1 cellular context compared by ENCODE assay signal in genomic region chr19:56974554-56975207, GRCh38.
TF ChIP-seq lines count a peak whose summit lies in the region.

No MANE protein-coding gene starts in this region.

TF ChIP-seq in HepG2, 621 proteins besides CTCF, POLR2A, EP300 and RAD21 (continued from another document and continues in another):
- TF ChIP-seq ZNF318 (CRISPR knock-in tag; IDR thresholded peaks at IDR 0.05) (no peak), PRMT3 (CRISPR knock-in tag; IDR thresholded peaks at IDR 0.05; ENCODE audit: borderline replicate concordance, low read depth) (no peak), ZBTB7B (CRISPR knock-in tag; IDR thresholded peaks at IDR 0.05) (peak; percentile 50; the same call in 1 of the 2 replicates), ATF2 (CRISPR knock-in tag; IDR thresholded peaks at IDR 0.05) (peak; percentile 69; the same call in 1 of the 2 replicates), ZNF329 (CRISPR knock-in tag; IDR thresholded peaks at IDR 0.05; ENCODE audit: low read depth) (no peak), ZBTB33 (CRISPR knock-in tag; IDR thresholded peaks at IDR 0.05) (peak; percentile 48; the same call in 1 of the 2 replicates), YEATS2 (CRISPR knock-in tag; IDR thresholded peaks at IDR 0.05; ENCODE audit: borderline replicate concordance) (no peak), SMARCC2 (IDR thresholded peaks at IDR 0.05) (no peak), ZMYM3 (CRISPR knock-in tag; IDR thresholded peaks at IDR 0.05) (peak; percentile 99), KDM5A (IDR thresholded peaks at IDR 0.05; ENCODE audit: borderline replicate concordance, low read length) (no peak), SAP130 (CRISPR knock-in tag; IDR thresholded peaks at IDR 0.05; ENCODE audit: low read depth) (peak; percentile 53; the same call in 1 of the 2 replicates), TCF7L2 (IDR thresholded peaks at IDR 0.05; ENCODE audit: low read depth, low read length) (peak; percentile 70; the same call in 1 of the 2 replicates), HOMEZ (CRISPR knock-in tag; IDR thresholded peaks at IDR 0.05; ENCODE audit: low read depth) (peak; percentile 57; the same call in 1 of the 2 replicates), GABPB1 (CRISPR knock-in tag; IDR thresholded peaks at IDR 0.05) (0 out of 2 replicates have a peak, but pooled peaks have one; percentile 18), ZNF7 (CRISPR knock-in tag; IDR thresholded peaks at IDR 0.05) (0 out of 2 replicates have a peak, but pooled peaks have one; percentile 3), MYNN (CRISPR knock-in tag; IDR thresholded peaks at IDR 0.05; ENCODE audit: low read depth) (peak; percentile 44; the same call in 1 of the 2 replicates), ZNF768 (CRISPR knock-in tag; IDR thresholded peaks at IDR 0.05) (no peak), ZNF350 (CRISPR knock-in tag; IDR thresholded peaks at IDR 0.05; ENCODE audit: borderline replicate concordance, low read depth) (0 out of 2 replicates have a peak, but pooled peaks have one; percentile 27), DDIT3 (CRISPR knock-in tag; IDR thresholded peaks at IDR 0.05) (no peak), TGIF2 (CRISPR knock-in tag; IDR thresholded peaks at IDR 0.05) (0 out of 2 replicates have a peak, but pooled peaks have one; percentile 48), ZNF770 (CRISPR knock-in tag; IDR thresholded peaks at IDR 0.05) (peak; percentile 55), FOXP1 (IDR thresholded peaks at IDR 0.05) (no peak), FOXP1 (CRISPR knock-in tag; IDR thresholded peaks at IDR 0.05) (peak; percentile 63), DMAP1 (CRISPR knock-in tag; IDR thresholded peaks at IDR 0.05) (no peak), ZNF282 (IDR thresholded peaks at IDR 0.05; ENCODE audit: partially characterized antibody) (no peak), GABPA (IDR thresholded peaks at IDR 0.05; ENCODE audit: low read depth, low read length) (no peak), GABPA (CRISPR knock-in tag; IDR thresholded peaks at IDR 0.05; ENCODE audit: low read depth) (peak; percentile 45; the same call in 1 of the 2 replicates), HES4 (CRISPR knock-in tag; IDR thresholded peaks at IDR 0.05; ENCODE audit: borderline replicate concordance) (no peak), MEIS2 (CRISPR knock-in tag; IDR thresholded peaks at IDR 0.05) (0 out of 2 replicates have a peak, but pooled peaks have one; percentile 57), ZNF317 (CRISPR knock-in tag; IDR thresholded peaks at IDR 0.05) (peak; percentile 54; the same call in 1 of the 2 replicates), MYC (CRISPR knock-in tag; IDR thresholded peaks at IDR 0.05; ENCODE audit: borderline replicate concordance) (peak; percentile 51; the same call in 1 of the 2 replicates), MAF1 (CRISPR knock-in tag; IDR thresholded peaks at IDR 0.05; ENCODE audit: borderline replicate concordance) (no peak), ZNF275 (CRISPR knock-in tag; IDR thresholded peaks at IDR 0.05; ENCODE audit: borderline replicate concordance) (no peak), ZNF878 (CRISPR knock-in tag; IDR thresholded peaks at IDR 0.05) (no peak), ZNF296 (CRISPR knock-in tag; conservative IDR thresholded peaks at IDR 0.05) (peak; percentile 100), XRCC5 (optimal IDR thresholded peaks at IDR 0.05; ENCODE audit: low read length) (peak; percentile 18), PITX1 (CRISPR knock-in tag; IDR thresholded peaks at IDR 0.05) (peak; percentile 91), PHF21A (CRISPR knock-in tag; IDR thresholded peaks at IDR 0.05) (peak; percentile 73), LCORL (IDR thresholded peaks at IDR 0.05) (0 out of 2 replicates have a peak, but pooled peaks have one; percentile 21), LCORL (CRISPR knock-in tag; IDR thresholded peaks at IDR 0.05) (peak; percentile 83), ZBTB44 (CRISPR knock-in tag; IDR thresholded peaks at IDR 0.05) (no peak), ZNF431 (CRISPR knock-in tag; IDR thresholded peaks at IDR 0.05; ENCODE audit: borderline replicate concordance, low read depth) (0 out of 2 replicates have a peak, but pooled peaks have one; percentile 59), ZNF547 (CRISPR knock-in tag; IDR thresholded peaks at IDR 0.05) (no peak; the same call in 1 of the 2 replicates), HNRNPH1 (optimal IDR thresholded peaks at IDR 0.05; ENCODE audit: low read depth, low read length) (peak; percentile 81), ZNF598 (CRISPR knock-in tag; IDR thresholded peaks at IDR 0.05; ENCODE audit: borderline replicate concordance) (peak; percentile 36; the same call in 1 of the 2 replicates), NONO (IDR thresholded peaks at IDR 0.05) (no peak), NONO (CRISPR knock-in tag; conservative IDR thresholded peaks at IDR 0.05) (0 out of 2 replicates have a peak, but pooled peaks have one; percentile 34)
